ENCODE assay signal across 8 cellular contexts in genomic region chr17:81867123-81867951, GRCh38. TPM values are rescaled to one million over a fixed set of nuclear protein-coding genes. Genes with fewer than 3 reads are reported as not detected.
A peak's percentile ranks its signal among the peaks of the same experiment; 100 is the strongest.
DNase-seq lines count a peak whose midpoint lies in the region; ATAC-seq and TF ChIP-seq lines count a peak whose summit lies in the region.

No MANE protein-coding gene starts in this region.

- H3K36me3 Mint-ChIP-seq in stimulated activated naive CD8-positive, alpha-beta T cell treated with anti-CD3 and anti-CD28 coated beads, Interleukin-15, Interleukin-2, amounts not matched to agents 100 ng/mL and 50 ng/mL, for 24 hours (ENCODE audit: low read depth): peaks cover 40% of the 10 kb centered on the region

- peaks cover 53% of the 10 kb centered on the region for H3K79me2 ChIP-seq in KMS-11 (ENCODE audit: insufficient read depth, low read depth)

- no peak overlapping the region for H3K9ac ChIP-seq in KMS-11

- H2AFZ ChIP-seq in KMS-11 (ENCODE audit: low read depth): no peak overlapping the region

- TF ChIP-seq CTCF in KMS-11 (conservative IDR thresholded peaks at IDR 0.05; ENCODE audit: low read depth, low read length): no peak

- H3K36me3 ChIP-seq in KMS-11 (ENCODE audit: insufficient read depth): no peaks in the 10 kb centered on the region

- no peaks in the 10 kb centered on the region for H3K9me3 Mint-ChIP-seq in stimulated activated naive CD8-positive, alpha-beta T cell treated with anti-CD3 and anti-CD28 coated beads, Interleukin-15, Interleukin-2, amounts not matched to agents 100 ng/mL and 50 ng/mL, for 24 hours

- H3K27me3 ChIP-seq in KMS-11 (ENCODE audit: insufficient read depth, low read depth): no peaks in the 10 kb centered on the region
- H3K27me3 ChIP-seq in right cardiac atrium (ENCODE audit: control insufficient read depth, insufficient read depth): no peaks in the 10 kb centered on the region

- peak overlapping the region; percentile 43 for H3K4me3 Mint-ChIP-seq in stimulated activated naive CD8-positive, alpha-beta T cell treated with anti-CD3 and anti-CD28 coated beads, Interleukin-15, Interleukin-2, amounts not matched to agents 100 ng/mL and 50 ng/mL, for 24 hours

- H3K27me3 Mint-ChIP-seq in stimulated activated naive CD8-positive, alpha-beta T cell treated with anti-CD3 and anti-CD28 coated beads, Interleukin-15, Interleukin-2, amounts not matched to agents 100 ng/mL and 50 ng/mL, for 24 hours: no peaks in the 10 kb centered on the region

- H3K27ac Mint-ChIP-seq in stimulated activated naive CD8-positive, alpha-beta T cell treated with anti-CD3 and anti-CD28 coated beads, Interleukin-15, Interleukin-2, amounts not matched to agents 100 ng/mL and 50 ng/mL, for 24 hours: peak overlapping the region; percentile 87

- peak; percentile 70 for DNase-seq in EH (ENCODE audit: low read depth)
- peak; percentile 73 for DNase-seq in activated CD8-positive, alpha-beta memory T cell treated with anti-CD3 and anti-CD28 coated beads, Interleukin-2, amount 50 U/mL, for 48 hours
- DNase-seq in right cardiac atrium: peak; percentile 57 to 74 (median 70)
- no peak for DNase-seq in effector CD4-positive, alpha-beta T cell
- DNase-seq in GM19240 (ENCODE audit: insufficient read length, low spot score): no peak

- peak overlapping the region; percentile 39 for H3K27ac ChIP-seq in KMS-11
- peak overlapping the region; percentile 0 for H3K27ac ChIP-seq in right cardiac atrium (ENCODE audit: low read length)

- H3K4me2 ChIP-seq in KMS-11: no peak overlapping the region

- no peaks in the 10 kb centered on the region for H3K9me3 ChIP-seq in right cardiac atrium (ENCODE audit: control insufficient read depth, low read length)

- H3K4me1 ChIP-seq in KMS-11 (ENCODE audit: low read depth, poor library complexity, severe bottlenecking): peaks cover 59% of the 10 kb centered on the region
- no peaks in the 10 kb centered on the region for H3K4me1 ChIP-seq in right cardiac atrium (ENCODE audit: control insufficient read depth, insufficient read depth, low read length)

- intact Hi-C loops in right cardiac atrium (cut with DNase I): no loop called here

- no peaks in the 10 kb centered on the region for H4K20me1 ChIP-seq in KMS-11 (ENCODE audit: insufficient read depth)

- H3K4me1 Mint-ChIP-seq in stimulated activated naive CD8-positive, alpha-beta T cell treated with anti-CD3 and anti-CD28 coated beads, Interleukin-15, Interleukin-2, amounts not matched to agents 100 ng/mL and 50 ng/mL, for 24 hours (ENCODE audit: low read depth): peaks cover 57% of the 10 kb centered on the region

- ATAC-seq in right cardiac atrium: peak; percentile 0 to 3
- ATAC-seq in HG03196 (IDR thresholded peaks at IDR 0.05; ENCODE audit: unreplicated experiment): no peak

- 42% methylated on average over 22 of the region's 22 CpGs for WGBS in right cardiac atrium

- no peak overlapping the region for H3K4me3 ChIP-seq in KMS-11 (IDR thresholded peaks at IDR 0.05; ENCODE audit: insufficient read depth, low read depth, low read length)
- H3K4me3 ChIP-seq in right cardiac atrium (ENCODE audit: low read length): no peak overlapping the region

RNA-seq across cellular contexts. Expression of gene ARHGDIA, which starts 3.8 kb away (rescaled TPM):
- 100 to 1,000 TPM; 113 to 217 (median 142) TPM for total RNA-seq in right cardiac atrium
- 101 TPM for polyA plus RNA-seq in right cardiac atrium

RNA-seq across cellular contexts. Expression of gene P4HB, which starts 7.0 kb away (rescaled TPM):
- total RNA-seq in right cardiac atrium: 100 to 1,000 TPM; 272 to 375 (median 350) TPM
- 278 TPM for polyA plus RNA-seq in right cardiac atrium

RNA-seq across cellular contexts. Expression of gene ALYREF, which starts 24.0 kb away (rescaled TPM):
- 10 to 100 TPM; 32.5 to 46.2 (median 39.1) TPM for total RNA-seq in right cardiac atrium
- polyA plus RNA-seq in right cardiac atrium: 18.9 TPM

RNA-seq across cellular contexts. Expression of gene ANAPC11, which starts 24.2 kb away (rescaled TPM):
- 100 to 1,000 TPM; 135 to 167 (median 148) TPM for total RNA-seq in right cardiac atrium
- 338 TPM for polyA plus RNA-seq in right cardiac atrium

RNA-seq across cellular contexts. Expression of gene PPP1R27, which starts 32.5 kb away (rescaled TPM):
- total RNA-seq in right cardiac atrium: under 1 TPM in 1 of 4 donors, not detected in 3; 0.85 TPM
- polyA plus RNA-seq in right cardiac atrium: not detected

Comparison
In these comparisons a context has a peak if more than half of its experiments do, and no peak if none do; other contexts are left out.
1. DNase-seq: peak in EH (single experiment), activated CD8-positive, alpha-beta memory T cell treated with anti-CD3 and anti-CD28 coated beads, Interleukin-2, amount 50 U/mL, for 48 hours (single experiment) and right cardiac atrium (3 of 3); none in effector CD4-positive, alpha-beta T cell (single experiment) and GM19240 (single experiment).